ENCODE assay signal across 13 cellular contexts in genomic region chr10:49109669-49110335, GRCh38. TPM values are rescaled to one million over a fixed set of nuclear protein-coding genes. Genes with fewer than 3 reads are reported as not detected.
DNase-seq lines count a peak whose midpoint lies in the region; ATAC-seq, FAIRE-seq and TF ChIP-seq lines count a peak whose summit lies in the region.
"Had no signal": no experiment of that assay in that cellular context is flagged by ENCODE, and none has a peak within 500 bp of the region (broad histone marks: within the 10 kb centered on the region; RNA-seq: fewer than 3 reads in every experiment).

No MANE protein-coding gene starts in this region.

- FAIRE-seq in endometrium (lab: Jason Lieb, UNC) = peak; percentile 90
- FAIRE-seq: bronchial epithelial cell had no signal

- H3K27ac ChIP-seq in left lung (no peak overlapping the region), tibial nerve (peak overlapping the region in 1 of 4 donors; percentile 15)

- ATAC-seq in left lung (peak; percentile 36), GM19035 (IDR thresholded peaks at IDR 0.05; ENCODE audit: unreplicated experiment) (no peak), GM19395 (IDR thresholded peaks at IDR 0.05; ENCODE audit: unreplicated experiment) (no peak)
- ATAC-seq in effector memory CD8-positive, alpha-beta T cell (replicated peaks) = no peak

- H3K9me3 Mint-ChIP-seq in effector memory CD8-positive, alpha-beta T cell = peaks cover 0 to under 1% of the 10 kb centered on the region in 2 donors
- H3K9me3 Mint-ChIP-seq: activated T-cell treated with anti-CD3 and anti-CD28 coated beads, Interleukin-2, amount 50 U/mL, for 24 hours; IgD-negative memory B cell; memory B cell had no signal

- no peak overlapping the region for H3K4me3 ChIP-seq in left lung
- H3K4me3 ChIP-seq in tibial nerve = no peak overlapping the region

- H3K27ac Mint-ChIP-seq in effector memory CD8-positive, alpha-beta T cell = no peak overlapping the region
- H3K27ac Mint-ChIP-seq: activated T-cell treated with anti-CD3 and anti-CD28 coated beads, Interleukin-2, amount 50 U/mL, for 24 hours; IgD-negative memory B cell; memory B cell had no signal

- no peaks in the 10 kb centered on the region for H3K9me3 ChIP-seq in left lung
- no peaks in the 10 kb centered on the region for H3K9me3 ChIP-seq in tibial nerve

- H3K4me1 ChIP-seq in left lung = peaks cover 0 to 12% of the 10 kb centered on the region in 2 donors
- H3K4me1 ChIP-seq in tibial nerve = peaks cover 0 to 78% (median 20%) of the 10 kb centered on the region in 4 donors

- no peaks in the 10 kb centered on the region for H3K36me3 Mint-ChIP-seq in effector memory CD8-positive, alpha-beta T cell (ENCODE audit: insufficient read depth)
- H3K36me3 Mint-ChIP-seq: IgD-negative memory B cell, memory B cell had no signal

- H3K4me3 Mint-ChIP-seq in effector memory CD8-positive, alpha-beta T cell = no peak overlapping the region
- H3K4me3 Mint-ChIP-seq: activated T-cell treated with anti-CD3 and anti-CD28 coated beads, Interleukin-2, amount 50 U/mL, for 24 hours; IgD-negative memory B cell; memory B cell had no signal

- DNase-seq in NCI-H524 treated with DMSO at 0.1 percent for 48 hours (lab: John Stamatoyannopoulos, UW) (peak; percentile 2), left lung (no peak), tibial nerve (ENCODE audit: low spot score in 2 of 2) (peak; percentile 26 to 42)
- no peak for DNase-seq in effector memory CD8-positive, alpha-beta T cell
- DNase-seq: activated T-cell treated with anti-CD3 and anti-CD28 coated beads, Interleukin-2, amount 50 U/mL, for 24 hours; DMS79 treated with DMSO at 0.1 percent for 48 hours; NCI-H2171 had no signal

- peaks cover 14 to 25% of the 10 kb centered on the region in 2 donors for H3K27me3 Mint-ChIP-seq in effector memory CD8-positive, alpha-beta T cell

- no peak for TF ChIP-seq CTCF in left lung (IDR thresholded peaks at IDR 0.05)
- no peak for TF ChIP-seq CTCF in tibial nerve (IDR thresholded peaks at IDR 0.05)

- no peak for TF ChIP-seq EP300 in tibial nerve (IDR thresholded peaks at IDR 0.05)

- no peak for TF ChIP-seq POLR2A in tibial nerve (IDR thresholded peaks at IDR 0.05)

- no peaks in the 10 kb centered on the region for H3K36me3 ChIP-seq in left lung
- H3K36me3 ChIP-seq in tibial nerve = no peaks in the 10 kb centered on the region

- intact Hi-C loops in left lung (cut with DNase I) = no loop called here

- WGBS in tibial nerve, 2 donors = 39 to 45% methylated on average over 8 to 9 of the region's 9 CpGs

- peaks cover 0 to 12% of the 10 kb centered on the region in 2 donors for H3K27me3 ChIP-seq in left lung
- H3K27me3 ChIP-seq in tibial nerve = no peaks in the 10 kb centered on the region

- no peaks in the 10 kb centered on the region for H3K4me1 Mint-ChIP-seq in effector memory CD8-positive, alpha-beta T cell (ENCODE audit: low read depth in 2 of 2)

RNA-seq across cellular contexts. Expression of gene VSTM4, which starts 5.5 kb away (rescaled TPM):
- total RNA-seq in left lung (10 to 100 TPM; 11.0 to 13.2 TPM), tibial nerve (10 to 100 TPM in 3 of 4 donors, 1 to 10 TPM in 1; 9.8 to 18.2 (median 12.8) TPM)

RNA-seq across cellular contexts. Expression of gene FAM170B, which starts 24.0 kb away (rescaled TPM):
- under 1 TPM in 1 of 2 donors, not detected in 1; 0.26 TPM for total RNA-seq in left lung
- total RNA-seq in tibial nerve = under 1 TPM in 1 of 4 donors, not detected in 3; 0.63 TPM
- total RNA-seq: bronchial epithelial cell had no signal

Comparison
In these comparisons a context has a peak if more than half of its experiments do, and no peak if none do; other contexts are left out.
1. DNase-seq: peak in NCI-H524 treated with DMSO at 0.1 percent for 48 hours (single experiment) and tibial nerve (2 of 2); none in left lung (0 of 2) and effector memory CD8-positive, alpha-beta T cell (0 of 3).